8 cellular contexts compared by ENCODE assay signal in the genomic region with DNA sequence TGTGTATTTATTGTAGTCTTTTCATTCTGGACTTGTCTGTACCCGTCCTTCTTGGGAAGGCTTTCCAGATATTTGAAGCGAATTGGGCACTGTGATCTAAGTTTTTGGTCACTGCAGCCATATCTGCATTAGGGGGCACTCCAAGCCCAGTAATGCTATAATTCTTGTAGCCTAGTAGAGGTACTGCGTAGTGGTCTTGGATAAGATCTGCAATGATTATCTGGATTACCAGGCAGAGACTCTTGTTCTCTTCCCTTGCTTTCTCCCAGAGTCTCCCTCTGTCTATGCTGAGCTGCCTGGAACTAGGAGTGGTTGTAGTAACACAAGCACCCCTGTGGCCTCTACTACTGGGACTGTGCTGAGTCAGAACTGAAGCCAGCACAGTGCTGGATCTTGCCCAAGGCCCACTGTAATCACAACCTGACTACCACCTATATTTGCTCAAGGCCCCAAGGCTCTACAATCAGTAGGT. TPM values are rescaled to one million over a fixed set of nuclear protein-coding genes. Genes with fewer than 3 reads are reported as not detected.
A peak's percentile ranks its signal among the peaks of the same experiment; 100 is the strongest.
DNase-seq lines count a peak whose midpoint lies in the region; ATAC-seq and TF ChIP-seq lines count a peak whose summit lies in the region.

No MANE protein-coding gene starts in this region.

- H3K36me3 Mint-ChIP-seq in activated CD4-positive, alpha-beta T cell treated with anti-CD3 and anti-CD28 coated beads, Interleukin-2, amount 10 ng/mL, durations not matched to agents 7 days and 5 days (ENCODE audit: low read depth): no peaks in the 10 kb centered on the region

- no peaks in the 10 kb centered on the region for H3K4me1 Mint-ChIP-seq in activated CD4-positive, alpha-beta T cell treated with anti-CD3 and anti-CD28 coated beads, Interleukin-2, amount 10 ng/mL, durations not matched to agents 7 days and 5 days

- CTCF ChIA-PET in activated CD4-positive, alpha-beta T cell treated with anti-CD3 and anti-CD28 coated beads, Interleukin-2, amount 10 ng/mL, durations not matched to agents 7 days and 5 days (lab: Charles Lee): interaction anchor here (0.7 to 1.7 kb wide), 2 partner anchors 40 to 272 kb away, joined by 3 read pairs; no protein-coding TSS in a partner anchor

- no peaks in the 10 kb centered on the region for H3K9me3 Mint-ChIP-seq in activated CD4-positive, alpha-beta T cell treated with anti-CD3 and anti-CD28 coated beads, Interleukin-2, amount 10 ng/mL, durations not matched to agents 7 days and 5 days

- TF ChIP-seq CTCF in GM06990 (IDR thresholded peaks at IDR 0.05; ENCODE audit: insufficient read depth, low read length, poor library complexity, severe bottlenecking) (peak; percentile 56), foreskin fibroblast (IDR thresholded peaks at IDR 0.05; ENCODE audit: low read depth, low read length) (peak; percentile 24)

- no peak for DNase-seq in GM06990 (ENCODE audit: extremely low read depth, insufficient read length)
- DNase-seq in activated CD4-positive, alpha-beta T cell treated with anti-CD3 and anti-CD28 coated beads, Interleukin-2, amount 10 ng/mL, durations not matched to agents 7 days and 5 days: peak; percentile 44
- peak; percentile 39 to 57 for DNase-seq in foreskin fibroblast
- peak; percentile 65 for DNase-seq in renal cortical epithelial cell (ENCODE audit: low read depth)
- DNase-seq in COLO829 (ENCODE audit: low spot score): no peak

- H3K36me3 ChIP-seq in GM06990 (ENCODE audit: control insufficient read depth, insufficient read depth, low read length): no peaks in the 10 kb centered on the region

- H3K27me3 ChIP-seq in GM06990 (replicated peaks; ENCODE audit: control insufficient read depth, insufficient read depth, low read length): no peaks in the 10 kb centered on the region

- H3K27me3 Mint-ChIP-seq in activated CD4-positive, alpha-beta T cell treated with anti-CD3 and anti-CD28 coated beads, Interleukin-2, amount 10 ng/mL, durations not matched to agents 7 days and 5 days: peaks cover 12% of the 10 kb centered on the region

- ATAC-seq in HG03432 (IDR thresholded peaks at IDR 0.05; ENCODE audit: unreplicated experiment) (peak; percentile 73), GM21526 (IDR thresholded peaks at IDR 0.05; ENCODE audit: low FRiP score, unreplicated experiment) (no peak), HG02610 (IDR thresholded peaks at IDR 0.05; ENCODE audit: unreplicated experiment) (no peak)

- H3K27ac Mint-ChIP-seq in activated CD4-positive, alpha-beta T cell treated with anti-CD3 and anti-CD28 coated beads, Interleukin-2, amount 10 ng/mL, durations not matched to agents 7 days and 5 days: no peak overlapping the region

- POLR2A ChIA-PET in activated CD4-positive, alpha-beta T cell treated with anti-CD3 and anti-CD28 coated beads, Interleukin-2, amount 10 ng/mL, durations not matched to agents 7 days and 5 days (lab: Charles Lee): no interaction called here

- H3K4me3 ChIP-seq in GM06990 (replicated peaks; ENCODE audit: low read depth, low read length) (no peak overlapping the region), foreskin fibroblast (ENCODE audit: low read depth in 1 of 2, low read length in 2 of 2) (no peak overlapping the region)

- no peak overlapping the region for H3K4me3 Mint-ChIP-seq in activated CD4-positive, alpha-beta T cell treated with anti-CD3 and anti-CD28 coated beads, Interleukin-2, amount 10 ng/mL, durations not matched to agents 7 days and 5 days

RNA-seq across cellular contexts. Expression of a gene that starts 30.0 kb away (rescaled TPM):
- 100 to 1,000 TPM; 216 to 283 TPM for total RNA-seq in activated CD4-positive, alpha-beta T cell treated with anti-CD3 and anti-CD28 coated beads, Interleukin-2, amount 10 ng/mL, durations not matched to agents 7 days and 5 days
- total RNA-seq in renal cortical epithelial cell: 208 and 259 TPM in 2 replicates

Comparison
In these comparisons a context has a peak if more than half of its experiments do, and no peak if none do; other contexts are left out.
1. DNase-seq: peak in activated CD4-positive, alpha-beta T cell treated with anti-CD3 and anti-CD28 coated beads, Interleukin-2, amount 10 ng/mL, durations not matched to agents 7 days and 5 days (single experiment), foreskin fibroblast (2 of 2) and renal cortical epithelial cell (single experiment); none in GM06990 (single experiment) and COLO829 (single experiment).